ENCODE assay signal across 15 cellular contexts in genomic region chr14:91170504-91171121, GRCh38. TPM values are rescaled to one million over a fixed set of nuclear protein-coding genes. Genes with fewer than 3 reads are reported as not detected.
DNase-seq lines count a peak whose midpoint lies in the region; ATAC-seq and TF ChIP-seq lines count a peak whose summit lies in the region.
"Had no signal": no experiment of that assay in that cellular context is flagged by ENCODE, and none has a peak within 500 bp of the region (broad histone marks: within the 10 kb centered on the region; RNA-seq: fewer than 3 reads in every experiment).

No MANE protein-coding gene starts in this region.

- ATAC-seq in upper lobe of right lung (no peak), HG02759 (IDR thresholded peaks at IDR 0.05; ENCODE audit: unreplicated experiment) (no peak)
- ATAC-seq: K562; naive thymus-derived CD8-positive, alpha-beta T cell; stimulated activated memory B cell treated with anti-CD40 and anti-IgM and Interleukin-4, amounts not matched to agents 10 μg/mL and 1 μg/mL and 100 μg/mL, for 72 hours; T-cell had no signal

- no peaks in the 10 kb centered on the region for H3K9me3 Mint-ChIP-seq in activated CD4-positive, alpha-beta memory T cell treated with anti-CD3 and anti-CD28 coated beads, Interleukin-2, amount 10 ng/mL, durations not matched to agents 7 days and 5 days
- H3K9me3 Mint-ChIP-seq in activated CD4-positive, alpha-beta memory T cell treated with anti-CD3 and anti-CD28 coated beads for 36 hours: no peaks in the 10 kb centered on the region
- H3K9me3 Mint-ChIP-seq: activated naive CD8-positive, alpha-beta T cell treated with anti-CD3 and anti-CD28 coated beads for 36 hours; naive thymus-derived CD8-positive, alpha-beta T cell; stimulated activated memory B cell treated with anti-CD40 and anti-IgM and Interleukin-4, amounts not matched to agents 10 μg/mL and 1 μg/mL and 100 μg/mL, for 72 hours; T-cell had no signal

- intact Hi-C loops in activated CD4-positive, alpha-beta memory T cell treated with anti-CD3 and anti-CD28 coated beads for 36 hours (cut with micrococcal nuclease): loop anchor here (5.0 kb wide), 1 partner anchor 33 kb away; no protein-coding TSS in a partner anchor
- intact Hi-C loops in upper lobe of right lung (cut with DNase I): loop anchor here (5.0 kb wide), 1 partner anchor 268 kb away; no protein-coding TSS in a partner anchor

- peak overlapping the region; percentile 10 for H3K27ac Mint-ChIP-seq in activated CD4-positive, alpha-beta memory T cell treated with anti-CD3 and anti-CD28 coated beads, Interleukin-2, amount 10 ng/mL, durations not matched to agents 7 days and 5 days
- no peak overlapping the region for H3K27ac Mint-ChIP-seq in activated CD4-positive, alpha-beta memory T cell treated with anti-CD3 and anti-CD28 coated beads for 36 hours
- H3K27ac Mint-ChIP-seq: stimulated activated memory B cell treated with anti-CD40 and anti-IgM and Interleukin-4, amounts not matched to agents 10 μg/mL and 1 μg/mL and 100 μg/mL, for 72 hours had no signal

- no peaks in the 10 kb centered on the region for H3K27me3 ChIP-seq in esophagus (ENCODE audit: control insufficient read depth in 1 of 2, insufficient read depth in 2 of 2, low read length in 2 of 2)
- H3K27me3 ChIP-seq in muscle layer of colon (ENCODE audit: control insufficient read depth in 1 of 2, insufficient read depth in 2 of 2, low read length in 2 of 2): no peaks in the 10 kb centered on the region
- no peaks in the 10 kb centered on the region for H3K27me3 ChIP-seq in upper lobe of right lung

- DNase-seq in activated CD4-positive, alpha-beta memory T cell treated with anti-CD3 and anti-CD28 coated beads, Interleukin-2, amount 10 ng/mL, durations not matched to agents 7 days and 5 days: no peak
- no peak for DNase-seq in activated CD4-positive, alpha-beta memory T cell treated with anti-CD3 and anti-CD28 coated beads for 36 hours
- no peak for DNase-seq in upper lobe of right lung
- no peak for DNase-seq in central memory CD4-positive, alpha-beta T cell
- DNase-seq in occipital lobe (lab: John Stamatoyannopoulos, UW): no peak
- DNase-seq: activated naive CD8-positive, alpha-beta T cell treated with anti-CD3 and anti-CD28 coated beads for 36 hours; DMS53; naive thymus-derived CD8-positive, alpha-beta T cell; NCI-H1930; T-cell had no signal

- H3K27me3 Mint-ChIP-seq in activated CD4-positive, alpha-beta memory T cell treated with anti-CD3 and anti-CD28 coated beads, Interleukin-2, amount 10 ng/mL, durations not matched to agents 7 days and 5 days: no peaks in the 10 kb centered on the region
- no peaks in the 10 kb centered on the region for H3K27me3 Mint-ChIP-seq in activated CD4-positive, alpha-beta memory T cell treated with anti-CD3 and anti-CD28 coated beads for 36 hours
- H3K27me3 Mint-ChIP-seq: activated naive CD8-positive, alpha-beta T cell treated with anti-CD3 and anti-CD28 coated beads for 36 hours; naive thymus-derived CD8-positive, alpha-beta T cell; stimulated activated memory B cell treated with anti-CD40 and anti-IgM and Interleukin-4, amounts not matched to agents 10 μg/mL and 1 μg/mL and 100 μg/mL, for 72 hours; T-cell had no signal

- H3K4me3 ChIP-seq in esophagus (ENCODE audit: low read depth in 1 of 2, low read length in 2 of 2) (no peak overlapping the region), muscle layer of colon (ENCODE audit: low read depth in 1 of 2, low read length in 2 of 2) (no peak overlapping the region), upper lobe of right lung (no peak overlapping the region)
- H3K4me3 ChIP-seq: K562 had no signal

- peaks cover 6% of the 10 kb centered on the region for H3K4me1 Mint-ChIP-seq in activated CD4-positive, alpha-beta memory T cell treated with anti-CD3 and anti-CD28 coated beads, Interleukin-2, amount 10 ng/mL, durations not matched to agents 7 days and 5 days
- H3K4me1 Mint-ChIP-seq in activated CD4-positive, alpha-beta memory T cell treated with anti-CD3 and anti-CD28 coated beads for 36 hours (ENCODE audit: low read depth): peaks cover 4% of the 10 kb centered on the region

- CTCF ChIA-PET in activated CD4-positive, alpha-beta memory T cell treated with anti-CD3 and anti-CD28 coated beads, Interleukin-2, amount 10 ng/mL, durations not matched to agents 7 days and 5 days (lab: Charles Lee): interaction anchor here (0.8 to 10.2 kb wide), 4 partner anchors 33 to 267 kb away, joined by 3 to 167 read pairs (median 13); no protein-coding TSS in a partner anchor
- CTCF ChIA-PET in activated CD4-positive, alpha-beta memory T cell treated with anti-CD3 and anti-CD28 coated beads for 36 hours (lab: Charles Lee): interaction anchor here (1.2 to 10.0 kb wide), 4 partner anchors 7 to 267 kb away, joined by 3 to 354 read pairs (median 130); partner anchors contain the start of gene RPS6KA5

- WGBS in esophagus, 2 donors: 57 to 58% methylated on average over 9 of the region's 9 CpGs

- no peak for TF ChIP-seq CTCF in upper lobe of right lung (IDR thresholded peaks at IDR 0.05)

- H3K27ac ChIP-seq in esophagus (ENCODE audit: low read depth in 2 of 2, low read length in 1 of 2): peak overlapping the region; percentile 27 to 66
- H3K27ac ChIP-seq in muscle layer of colon (ENCODE audit: low read depth, low read length): peak overlapping the region; percentile 91
- H3K27ac ChIP-seq in upper lobe of right lung: peak overlapping the region; percentile 17

- H3K4me1 ChIP-seq in esophagus (ENCODE audit: control insufficient read depth in 2 of 2, insufficient read depth in 2 of 2, low read length in 1 of 2) (peaks cover 0 to 3% of the 10 kb centered on the region in 2 donors), muscle layer of colon (ENCODE audit: insufficient read depth, low read length) (peaks cover 36% of the 10 kb centered on the region), upper lobe of right lung (no peaks in the 10 kb centered on the region)

- no peak overlapping the region for H3K9ac ChIP-seq in muscle layer of colon (ENCODE audit: low read length)

- POLR2A ChIA-PET in activated CD4-positive, alpha-beta memory T cell treated with anti-CD3 and anti-CD28 coated beads, Interleukin-2, amount 10 ng/mL, durations not matched to agents 7 days and 5 days (lab: Charles Lee): interaction anchor here (1.2 kb wide), 1 partner anchor 109 kb away, joined by 6 read pairs; the partner anchor contains the start of gene RPS6KA5
- POLR2A ChIA-PET in activated CD4-positive, alpha-beta memory T cell treated with anti-CD3 and anti-CD28 coated beads for 36 hours (lab: Charles Lee): no interaction called here

- H3K4me3 Mint-ChIP-seq in activated CD4-positive, alpha-beta memory T cell treated with anti-CD3 and anti-CD28 coated beads, Interleukin-2, amount 10 ng/mL, durations not matched to agents 7 days and 5 days: no peak overlapping the region
- H3K4me3 Mint-ChIP-seq in activated CD4-positive, alpha-beta memory T cell treated with anti-CD3 and anti-CD28 coated beads for 36 hours: no peak overlapping the region
- H3K4me3 Mint-ChIP-seq: activated naive CD8-positive, alpha-beta T cell treated with anti-CD3 and anti-CD28 coated beads for 36 hours; naive thymus-derived CD8-positive, alpha-beta T cell; stimulated activated memory B cell treated with anti-CD40 and anti-IgM and Interleukin-4, amounts not matched to agents 10 μg/mL and 1 μg/mL and 100 μg/mL, for 72 hours; T-cell had no signal

- H3K9me3 ChIP-seq in esophagus (ENCODE audit: control insufficient read depth in 2 of 2, insufficient read depth in 1 of 2, low read depth in 1 of 2, low read length in 1 of 2): no peaks in the 10 kb centered on the region
- no peaks in the 10 kb centered on the region for H3K9me3 ChIP-seq in muscle layer of colon (ENCODE audit: low read length)
- no peaks in the 10 kb centered on the region for H3K9me3 ChIP-seq in upper lobe of right lung

- H3K36me3 ChIP-seq in esophagus (ENCODE audit: control insufficient read depth in 2 of 2, insufficient read depth in 2 of 2, low read length in 1 of 2): peaks cover 3 to 13% of the 10 kb centered on the region in 2 donors
- H3K36me3 ChIP-seq in muscle layer of colon (ENCODE audit: insufficient read depth, low read length): peaks cover 43% of the 10 kb centered on the region
- H3K36me3 ChIP-seq in upper lobe of right lung: peaks cover 75% of the 10 kb centered on the region

- H3K36me3 Mint-ChIP-seq in activated CD4-positive, alpha-beta memory T cell treated with anti-CD3 and anti-CD28 coated beads, Interleukin-2, amount 10 ng/mL, durations not matched to agents 7 days and 5 days (ENCODE audit: low read depth): peaks cover 67% of the 10 kb centered on the region
- H3K36me3 Mint-ChIP-seq in activated CD4-positive, alpha-beta memory T cell treated with anti-CD3 and anti-CD28 coated beads for 36 hours: peaks cover 23% of the 10 kb centered on the region

RNA-seq across cellular contexts. Expression of gene DGLUCY, which starts 56.7 kb away (rescaled TPM):
- 100 to 1,000 TPM; 112 to 115 TPM for total RNA-seq in activated CD4-positive, alpha-beta memory T cell treated with anti-CD3 and anti-CD28 coated beads, Interleukin-2, amount 10 ng/mL, durations not matched to agents 7 days and 5 days
- 10 to 100 TPM; 54.3 to 58.1 TPM for total RNA-seq in activated CD4-positive, alpha-beta memory T cell treated with anti-CD3 and anti-CD28 coated beads for 36 hours
- 10 to 100 TPM; 18.0 to 26.1 TPM for polyA plus RNA-seq in esophagus
- total RNA-seq in upper lobe of right lung (77.6 TPM), occipital lobe (20.1 TPM)

Comparison
In these comparisons a context has a peak if more than half of its experiments do, and no peak if none do; other contexts are left out.
1. H3K27ac ChIP-seq: peak in every context shown above with its lines; median percentile 91 in muscle layer of colon; 46 in esophagus; 17 in upper lobe of right lung.